ENCODE assay signal across 8 cellular contexts in genomic region chr4:163493643-163494359, GRCh38. TPM values are rescaled to one million over a fixed set of nuclear protein-coding genes. Genes with fewer than 3 reads are reported as not detected.
DNase-seq lines count a peak whose midpoint lies in the region; ATAC-seq and TF ChIP-seq lines count a peak whose summit lies in the region.

No MANE protein-coding gene starts in this region.

- H4K20me1 ChIP-seq in Karpas-422 (ENCODE audit: insufficient read depth, low read depth, low read length) = no peaks in the 10 kb centered on the region

- POLR2A ChIA-PET in activated naive CD8-positive, alpha-beta T cell treated with anti-CD3 and anti-CD28 coated beads, Interleukin-2, amount 10 ng/mL, durations not matched to agents 7 days and 5 days (lab: Charles Lee) = interaction anchor here (0.7 to 2.2 kb wide), 10 partner anchors 8 to 384 kb away, joined by 3 to 11 read pairs (median 5); partner anchors contain the start of gene NAF1

- H3K27me3 Mint-ChIP-seq in activated naive CD8-positive, alpha-beta T cell treated with anti-CD3 and anti-CD28 coated beads, Interleukin-2, amount 10 ng/mL, durations not matched to agents 7 days and 5 days = peaks cover 13% of the 10 kb centered on the region
- H3K27me3 Mint-ChIP-seq in stimulated activated naive CD8-positive, alpha-beta T cell treated with anti-CD3 and anti-CD28 coated beads, Interleukin-15, amount 100 ng/mL, for 72 hours = peaks cover 9% of the 10 kb centered on the region

- H3K4me1 Mint-ChIP-seq in activated naive CD8-positive, alpha-beta T cell treated with anti-CD3 and anti-CD28 coated beads, Interleukin-2, amount 10 ng/mL, durations not matched to agents 7 days and 5 days = peaks cover 19% of the 10 kb centered on the region
- peaks cover 22% of the 10 kb centered on the region for H3K4me1 Mint-ChIP-seq in stimulated activated naive CD8-positive, alpha-beta T cell treated with anti-CD3 and anti-CD28 coated beads, Interleukin-15, amount 100 ng/mL, for 72 hours

- peak overlapping the region; percentile 96 for H3K4me3 Mint-ChIP-seq in activated naive CD8-positive, alpha-beta T cell treated with anti-CD3 and anti-CD28 coated beads, Interleukin-2, amount 10 ng/mL, durations not matched to agents 7 days and 5 days
- peak overlapping the region; percentile 99 to 100 for H3K4me3 Mint-ChIP-seq in stimulated activated naive CD8-positive, alpha-beta T cell treated with anti-CD3 and anti-CD28 coated beads, Interleukin-15, amount 100 ng/mL, for 72 hours

- no peaks in the 10 kb centered on the region for H3K27me3 ChIP-seq in cardiac muscle cell
- H3K27me3 ChIP-seq in Karpas-422 (ENCODE audit: low read length) = no peaks in the 10 kb centered on the region

- H3K79me2 ChIP-seq in Karpas-422 (ENCODE audit: low read length) = peaks cover 42% of the 10 kb centered on the region

- no peak for ATAC-seq in activated naive CD8-positive, alpha-beta T cell treated with anti-CD3 and anti-CD28 coated beads, Interleukin-2, amount 10 ng/mL, durations not matched to agents 7 days and 5 days (ENCODE audit: low read depth)
- ATAC-seq in stimulated activated naive CD8-positive, alpha-beta T cell treated with anti-CD3 and anti-CD28 coated beads, Interleukin-15, amount 100 ng/mL, for 72 hours = peak; percentile 53

- H3K4me3 ChIP-seq in cardiac muscle cell (peak overlapping the region; percentile 73), Karpas-422 (ENCODE audit: low read length) (peak overlapping the region; percentile 85), iPS-18c (ENCODE audit: insufficient read depth, low read depth, low read length) (peak overlapping the region; percentile 88)

- peak overlapping the region; percentile 94 for H3K27ac ChIP-seq in cardiac muscle cell
- peak overlapping the region; percentile 86 for H3K27ac ChIP-seq in Karpas-422 (ENCODE audit: low read length)

- no peaks in the 10 kb centered on the region for H3K9me3 Mint-ChIP-seq in activated naive CD8-positive, alpha-beta T cell treated with anti-CD3 and anti-CD28 coated beads, Interleukin-2, amount 10 ng/mL, durations not matched to agents 7 days and 5 days
- H3K9me3 Mint-ChIP-seq in stimulated activated naive CD8-positive, alpha-beta T cell treated with anti-CD3 and anti-CD28 coated beads, Interleukin-15, amount 100 ng/mL, for 72 hours = no peaks in the 10 kb centered on the region

- H3K9me3 ChIP-seq in cardiac muscle cell (ENCODE audit: low read depth) (no peaks in the 10 kb centered on the region), Karpas-422 (ENCODE audit: low read length) (no peaks in the 10 kb centered on the region), iPS-18c (ENCODE audit: control insufficient read depth, insufficient read depth, low read length) (no peaks in the 10 kb centered on the region)

- TF ChIP-seq CTCF in cardiac muscle cell (IDR thresholded peaks at IDR 0.05; ENCODE audit: low read depth, low read length) = no peak

- peaks cover 8% of the 10 kb centered on the region for H3K36me3 Mint-ChIP-seq in activated naive CD8-positive, alpha-beta T cell treated with anti-CD3 and anti-CD28 coated beads, Interleukin-2, amount 10 ng/mL, durations not matched to agents 7 days and 5 days

- H3K4me2 ChIP-seq in Karpas-422 (ENCODE audit: low read depth, low read length, poor library complexity, severe bottlenecking) = peak overlapping the region; percentile 83

- H3K4me1 ChIP-seq in cardiac muscle cell (ENCODE audit: low read depth) = peaks cover 13% of the 10 kb centered on the region
- H3K4me1 ChIP-seq in Karpas-422 (ENCODE audit: low read length) = peaks cover 23% of the 10 kb centered on the region

- no peaks in the 10 kb centered on the region for H3K9me2 ChIP-seq in Karpas-422 (replicated peaks; ENCODE audit: insufficient read depth, low read length)

- H3K36me3 ChIP-seq in cardiac muscle cell (no peaks in the 10 kb centered on the region), Karpas-422 (ENCODE audit: insufficient read depth, low read length) (peaks cover 17% of the 10 kb centered on the region)

- H3K27ac Mint-ChIP-seq in activated naive CD8-positive, alpha-beta T cell treated with anti-CD3 and anti-CD28 coated beads, Interleukin-2, amount 10 ng/mL, durations not matched to agents 7 days and 5 days = peak overlapping the region; percentile 94
- peak overlapping the region; percentile 99 to 100 for H3K27ac Mint-ChIP-seq in stimulated activated naive CD8-positive, alpha-beta T cell treated with anti-CD3 and anti-CD28 coated beads, Interleukin-15, amount 100 ng/mL, for 72 hours

- no peak overlapping the region for H2AFZ ChIP-seq in Karpas-422 (ENCODE audit: low read length)

- intact Hi-C loops in cardiac septum (cut with DNase I) = no loop called here

- DNase-seq in cardiac muscle cell (ENCODE audit: low read depth in 1 of 2, low spot score in 1 of 2) (no peak), cardiac septum (ENCODE audit: low spot score) (no peak), Karpas-422 (peak; percentile 91), NCI-H524 treated with DMSO at 0.1 percent for 48 hours (lab: John Stamatoyannopoulos, UW) (no peak), NCI-H2171 treated with DMSO at 0.1 percent for 48 hours (lab: John Stamatoyannopoulos, UW) (no peak)
- peak; percentile 34 for DNase-seq in activated naive CD8-positive, alpha-beta T cell treated with anti-CD3 and anti-CD28 coated beads, Interleukin-2, amount 10 ng/mL, durations not matched to agents 7 days and 5 days
- DNase-seq in stimulated activated naive CD8-positive, alpha-beta T cell treated with anti-CD3 and anti-CD28 coated beads, Interleukin-15, amount 100 ng/mL, for 72 hours = no peak

- peak overlapping the region; percentile 91 for H3K9ac ChIP-seq in Karpas-422 (ENCODE audit: low read length)

RNA-seq across cellular contexts. Expression of gene TMA16, which starts 0.7 kb away (rescaled TPM):
- total RNA-seq in cardiac muscle cell = 36.2 and 45.3 TPM in 2 replicates
- 28.6 and 37.1 TPM in 2 replicates for polyA plus RNA-seq in cardiac muscle cell
- 12.3 TPM for total RNA-seq in cardiac septum
- total RNA-seq in Karpas-422 (2014; rRNA removed; shearing (Covaris generic); ENCODE audit: low replicate concordance) = 86.0 and 89.8 TPM in 2 replicates
- total RNA-seq in activated naive CD8-positive, alpha-beta T cell treated with anti-CD3 and anti-CD28 coated beads, Interleukin-2, amount 10 ng/mL, durations not matched to agents 7 days and 5 days = 10 to 100 TPM; 27.3 to 29.5 TPM

RNA-seq across cellular contexts. Expression of gene TKTL2, which starts 20.2 kb away (rescaled TPM):
- total RNA-seq in cardiac muscle cell (not detected in 2 replicates), cardiac septum (not detected)
- polyA plus RNA-seq in cardiac muscle cell = not detected in 2 replicates
- total RNA-seq in Karpas-422 (2014; rRNA removed; shearing (Covaris generic); ENCODE audit: low replicate concordance) = not detected in 2 replicates
- total RNA-seq in activated naive CD8-positive, alpha-beta T cell treated with anti-CD3 and anti-CD28 coated beads, Interleukin-2, amount 10 ng/mL, durations not matched to agents 7 days and 5 days = not detected

Comparison
In these comparisons a context has a peak if more than half of its experiments do, and no peak if none do; other contexts are left out.
1. DNase-seq: peak in Karpas-422 (single experiment) and activated naive CD8-positive, alpha-beta T cell treated with anti-CD3 and anti-CD28 coated beads, Interleukin-2, amount 10 ng/mL, durations not matched to agents 7 days and 5 days (single experiment); none in cardiac muscle cell (0 of 2), cardiac septum (single experiment), stimulated activated naive CD8-positive, alpha-beta T cell treated with anti-CD3 and anti-CD28 coated beads, Interleukin-15, amount 100 ng/mL, for 72 hours (0 of 2), NCI-H524 treated with DMSO at 0.1 percent for 48 hours (single experiment) and NCI-H2171 treated with DMSO at 0.1 percent for 48 hours (single experiment).
2. Peak in every context shown above with its lines, with median percentiles within 50 percentile points of each other: H3K4me3 ChIP-seq.